In genomic region chr9:35559792-35560530, GRCh38 we compare ENCODE assay signal across 20 cellular contexts. TPM values are rescaled to one million over a fixed set of nuclear protein-coding genes. Genes with fewer than 3 reads are reported as not detected.
A peak's percentile ranks its signal among the peaks of the same experiment; 100 is the strongest.
DNase-seq lines count a peak whose midpoint lies in the region; ATAC-seq and TF ChIP-seq lines count a peak whose summit lies in the region.
"Had no signal": no experiment of that assay in that cellular context is flagged by ENCODE, and none has a peak within 500 bp of the region (broad histone marks: within the 10 kb centered on the region; RNA-seq: fewer than 3 reads in every experiment).

No MANE protein-coding gene starts in this region.

- DNase-seq in GM13977 (ENCODE audit: low spot score) (peak; percentile 15), Panc1 (ENCODE audit: low read depth, low spot score) (no peak), coronary artery (ENCODE audit: low spot score) (no peak), LoVo (ENCODE audit: low spot score) (no peak)
- DNase-seq: BE2C, DMS53, EL, GM23248, MV-4-11, NCI-H1694, NCI-H2081, NCI-H2171, NCI-H524 treated with DMSO at 0.1 percent for 48 hours, OCI-M1, SHP77 had no signal

- H3K36me3 ChIP-seq in Panc1 (ENCODE audit: control insufficient read depth, insufficient read depth, low read length) (no peaks in the 10 kb centered on the region), skeletal muscle tissue (ENCODE audit: control insufficient read depth in 3 of 3, insufficient read depth in 3 of 3, low read length in 3 of 3) (peaks cover 38 to 44% (median 41%) of the 10 kb centered on the region in 3 donors)

- ATAC-seq in Panc1 (0 out of 2 replicates have a peak, but pooled peaks have one; percentile 4), GM18868 (IDR thresholded peaks at IDR 0.05; ENCODE audit: unreplicated experiment) (no peak), HG02623 (IDR thresholded peaks at IDR 0.05; ENCODE audit: unreplicated experiment) (no peak)

- H3K4me1 ChIP-seq in Panc1 (ENCODE audit: control insufficient read depth, insufficient read depth, low read length) (peaks cover 4% of the 10 kb centered on the region), skeletal muscle tissue (ENCODE audit: control insufficient read depth in 3 of 3, insufficient read depth in 3 of 3, low read length in 3 of 3) (peaks cover 90 to 99% (median 91%) of the 10 kb centered on the region in 3 donors)
- H3K4me1 ChIP-seq: BE2C, HAP-1 had no signal

- POLR2A ChIA-PET in Panc1 (lab: Charles Lee): no interaction called here

- in situ Hi-C loops in GM13977 (cut with MboI; ENCODE audit: low pct_unique_long_range_greater_than_20kb, low sequenced_read_pairs, unreplicated experiment) (no loop called here), Panc1 (cut with HindIII; ENCODE audit: low pct_unique_long_range_greater_than_20kb, low sequenced_read_pairs) (no loop called here)

- H3K9me3 ChIP-seq in Panc1 (ENCODE audit: control insufficient read depth, insufficient read depth, low read depth, low read length) (no peaks in the 10 kb centered on the region), skeletal muscle tissue (ENCODE audit: control insufficient read depth in 3 of 3, low read length in 3 of 3) (no peaks in the 10 kb centered on the region)
- H3K9me3 ChIP-seq: BE2C, HAP-1 had no signal

- CTCF ChIA-PET in Panc1 (lab: Charles Lee): no interaction called here

- H3K27ac ChIP-seq in Panc1 (ENCODE audit: low read length) (no peak overlapping the region), coronary artery (peak overlapping the region; percentile 93 to 95), skeletal muscle tissue (ENCODE audit: low read depth, low read length) (peak overlapping the region; percentile 74)
- H3K27ac ChIP-seq: GM23248 had no signal

- H3K9ac ChIP-seq in skeletal muscle tissue (ENCODE audit: low read depth in 1 of 3, low read length in 3 of 3): peak overlapping the region in 2 of 3 donors; percentile 57 to 68
- H3K9ac ChIP-seq: GM23248 had no signal

- TF ChIP-seq CTCF in GM13977 (IDR thresholded peaks at IDR 0.05; ENCODE audit: extremely low read depth, insufficient read depth, missing control alignments) (no peak), Panc1 (IDR thresholded peaks at IDR 0.05) (no peak), coronary artery (IDR thresholded peaks at IDR 0.05) (no peak)

- H3K4me3 ChIP-seq in Panc1 (ENCODE audit: low read depth in 2 of 2, low read length in 2 of 2) (no peak overlapping the region), coronary artery (no peak overlapping the region), skeletal muscle tissue (ENCODE audit: low read length in 3 of 3) (no peak overlapping the region)
- H3K4me3 ChIP-seq: GM23248, HAP-1 had no signal

- H3K27me3 ChIP-seq in Panc1 (ENCODE audit: control insufficient read depth, insufficient read depth, low read length) (no peaks in the 10 kb centered on the region), skeletal muscle tissue (ENCODE audit: control insufficient read depth in 3 of 3, insufficient read depth in 3 of 3, low read length in 3 of 3) (no peaks in the 10 kb centered on the region)
- H3K27me3 ChIP-seq: BE2C had no signal

- intact Hi-C loops in Panc1 (cut with micrococcal nuclease; ENCODE audit: unreplicated experiment): loop anchor here (10.0 kb wide), 1 partner anchor 365 kb away; no protein-coding TSS in a partner anchor

- BruUV-seq in Panc1 (replicated peaks; lab: Mats Ljungman, UMichigan): no TSS peak

RNA-seq across cellular contexts. Expression of gene TESK1, which starts 45.1 kb away (rescaled TPM):
- total RNA-seq in Panc1 (2021; ENCODE audit: unreplicated experiment) (55.0 TPM), skeletal muscle tissue (8.4 TPM)
- polyA plus RNA-seq in Panc1 (2012; ENCODE audit: insufficient read length): 40.3 TPM

RNA-seq across cellular contexts. Expression of gene CD72, which starts 58.3 kb away (rescaled TPM):
- 0.72 TPM for total RNA-seq in Panc1 (2021; ENCODE audit: unreplicated experiment)
- 0.96 TPM for polyA plus RNA-seq in Panc1 (2012; ENCODE audit: insufficient read length)
- 2.1 TPM for total RNA-seq in skeletal muscle tissue
- total RNA-seq: A673 had no signal
